Comparison of ENCODE assay signal across 1 cellular context in genomic region chr10:75165684-75166622, GRCh38.
TF ChIP-seq lines count a peak whose summit lies in the region.

No MANE protein-coding gene starts in this region.

TF ChIP-seq in IMR-90, 13 proteins besides CTCF, POLR2A, EP300 and RAD21 (continued from another document):
- no peak for TF ChIP-seq USF2 (IDR thresholded peaks at IDR 0.05; ENCODE audit: low read depth, low read length)
- TF ChIP-seq CEBPB (IDR thresholded peaks at IDR 0.05; ENCODE audit: low read depth, low read length) = no peak
- TF ChIP-seq MXI1 (IDR thresholded peaks at IDR 0.05; ENCODE audit: borderline replicate concordance, low read depth, low read length) = no peak
- TF ChIP-seq MAFK (IDR thresholded peaks at IDR 0.05; ENCODE audit: low read depth, low read length) = no peak
- no peak for TF ChIP-seq RCOR1 (IDR thresholded peaks at IDR 0.05; ENCODE audit: insufficient replicate concordance, low read length)
- no peak for TF ChIP-seq NFE2L2 (IDR thresholded peaks at IDR 0.05; ENCODE audit: low read depth, low read length)
